8 cellular contexts compared by ENCODE assay signal in genomic region chr11:65743928-65744698, GRCh38. TPM values are rescaled to one million over a fixed set of nuclear protein-coding genes. Genes with fewer than 3 reads are reported as not detected.
DNase-seq lines count a peak whose midpoint lies in the region; ATAC-seq and TF ChIP-seq lines count a peak whose summit lies in the region.

No MANE protein-coding gene starts in this region.

- no peaks in the 10 kb centered on the region for H3K4me1 ChIP-seq in colonic mucosa
- no peaks in the 10 kb centered on the region for H3K4me1 ChIP-seq in prostate gland (replicated peaks)

- 69% methylated on average over 21 of the region's 21 CpGs for WGBS in prostate gland

- no peak for TF ChIP-seq POLR2A in prostate gland (IDR thresholded peaks at IDR 0.05)

- TF ChIP-seq CTCF in colonic mucosa (IDR thresholded peaks at IDR 0.05) (no peak), prostate gland (IDR thresholded peaks at IDR 0.05) (peak in 1 of 4 experiments; percentile 19)

- H3K9me3 ChIP-seq in colonic mucosa (no peaks in the 10 kb centered on the region), prostate gland (no peaks in the 10 kb centered on the region)

- H3K27me3 ChIP-seq in colonic mucosa (no peaks in the 10 kb centered on the region), prostate gland (replicated peaks; ENCODE audit: insufficient read depth) (no peaks in the 10 kb centered on the region)

- H3K4me3 ChIP-seq in colonic mucosa (no peak overlapping the region), prostate gland (no peak overlapping the region)

- intact Hi-C loops in colonic mucosa (cut with DNase I) = no loop called here
- intact Hi-C loops in prostate gland (cut with DNase I) = no loop called here

- DNase-seq in SIG-M5 treated with dmso at 0.1 percent for 504 hours (lab: John Stamatoyannopoulos, UW; ENCODE audit: unreplicated experiment) (peak; percentile 43), SIG-M5 (lab: John Stamatoyannopoulos, UW) (no peak), NCI-H460 (ENCODE audit: extremely low read depth, low read depth) (peak; percentile 46), colonic mucosa (peak; percentile 68), renal cortical epithelial cell (ENCODE audit: low read depth) (peak; percentile 16), prostate gland (ENCODE audit: low spot score) (no peak)

- H3K36me3 ChIP-seq in colonic mucosa (no peaks in the 10 kb centered on the region), prostate gland (no peaks in the 10 kb centered on the region)

- H3K9ac ChIP-seq in colonic mucosa (ENCODE audit: low read depth in 2 of 2, low read length in 2 of 2) = no peak overlapping the region

- H3K27ac ChIP-seq in colonic mucosa (no peak overlapping the region), prostate gland (no peak overlapping the region)

- ATAC-seq in HG03039 (IDR thresholded peaks at IDR 0.05; ENCODE audit: unreplicated experiment) (no peak), HG03045 (IDR thresholded peaks at IDR 0.05; ENCODE audit: unreplicated experiment) (no peak)

RNA-seq across cellular contexts. Expression of gene RNASEH2C, which starts 23.5 kb away (rescaled TPM):
- total RNA-seq in NCI-H460 (2014; rRNA removed; shearing (Covaris generic)) = 13.9 and 15.4 TPM in 2 replicates
- polyA plus RNA-seq in NCI-H460 (2014; cell fraction: nucleus; rRNA removed) = 78.4 and 158 TPM in 2 replicates
- total RNA-seq in colonic mucosa (10 to 100 TPM; 26.1 to 58.1 TPM), renal cortical epithelial cell (17.2 and 21.5 TPM in 2 replicates), prostate gland (100 to 1,000 TPM in 1 of 2 donors, 10 to 100 TPM in 1; 78.0 to 166 TPM)

RNA-seq across cellular contexts. Expression of gene KAT5, which starts 32.1 kb away (rescaled TPM):
- total RNA-seq in NCI-H460 (2014; rRNA removed; shearing (Covaris generic)) = 32.7 and 35.9 TPM in 2 replicates
- polyA plus RNA-seq in NCI-H460 (2014; cell fraction: nucleus; rRNA removed) = 51.5 and 74.0 TPM in 2 replicates
- total RNA-seq in colonic mucosa (10 to 100 TPM; 65.3 to 83.4 TPM), renal cortical epithelial cell (29.5 and 33.7 TPM in 2 replicates), prostate gland (100 to 1,000 TPM in 1 of 2 donors, 10 to 100 TPM in 1; 74.8 to 107 TPM)

RNA-seq across cellular contexts. Expression of gene AP5B1, which starts 36.7 kb away (rescaled TPM):
- total RNA-seq in NCI-H460 (2014; rRNA removed; shearing (Covaris generic)) = 7.6 and 8.3 TPM in 2 replicates
- 19.0 and 24.2 TPM in 2 replicates for polyA plus RNA-seq in NCI-H460 (2014; cell fraction: nucleus; rRNA removed)
- total RNA-seq in colonic mucosa (10 to 100 TPM; 17.6 to 20.1 TPM), renal cortical epithelial cell (10.6 and 17.2 TPM in 2 replicates), prostate gland (10 to 100 TPM; 15.4 to 18.8 TPM)

RNA-seq across cellular contexts. Expression of gene OVOL1, which starts 42.8 kb away (rescaled TPM):
- not detected in 2 replicates for total RNA-seq in NCI-H460 (2014; rRNA removed; shearing (Covaris generic))
- not detected in 2 replicates for polyA plus RNA-seq in NCI-H460 (2014; cell fraction: nucleus; rRNA removed)
- 10 to 100 TPM; 29.0 to 32.9 TPM for total RNA-seq in colonic mucosa
- total RNA-seq in renal cortical epithelial cell = 0.20 and 5.2 TPM in 2 replicates
- total RNA-seq in prostate gland = 1 to 10 TPM; 2.7 to 8.5 TPM

Comparison
In these comparisons a context has a peak if more than half of its experiments do, and no peak if none do; other contexts are left out.
1. DNase-seq: peak in SIG-M5 treated with dmso at 0.1 percent for 504 hours (single experiment), NCI-H460 (single experiment), colonic mucosa (single experiment) and renal cortical epithelial cell (single experiment); none in SIG-M5 (single experiment) and prostate gland (single experiment).